Comparison of ENCODE assay signal across 16 cellular contexts in the genomic region with DNA sequence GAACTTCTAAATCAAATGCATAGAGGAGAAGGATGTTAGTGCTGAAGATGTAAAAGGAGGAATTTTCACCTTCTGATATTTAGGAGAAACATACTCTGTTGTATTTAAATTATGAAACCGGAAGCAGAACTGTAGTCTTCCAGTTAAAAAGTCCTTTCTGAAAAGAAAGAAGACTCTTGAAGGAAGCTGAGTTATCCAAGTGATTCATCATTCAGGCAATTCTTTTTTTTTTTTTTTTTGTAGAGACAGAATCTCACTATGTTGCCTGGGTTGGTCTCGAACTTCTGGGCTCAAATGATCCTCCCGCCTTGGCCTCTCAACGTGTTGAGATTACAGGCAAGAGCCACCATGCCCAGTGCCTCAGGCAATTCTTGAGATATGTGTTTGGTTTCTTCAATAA.
DNase-seq lines count a peak whose midpoint lies in the region; ATAC-seq, FAIRE-seq and TF ChIP-seq lines count a peak whose summit lies in the region.
"Had no signal": no experiment of that assay in that cellular context is flagged by ENCODE, and none has a peak within 500 bp of the region (broad histone marks: within the 10 kb centered on the region; RNA-seq: fewer than 3 reads in every experiment).

No MANE protein-coding gene starts in this region.

- H3K27me3 Mint-ChIP-seq in HFFc6 (ENCODE audit: insufficient read depth) (peaks cover 2% of the 10 kb centered on the region; the same call in 1 of the 2 replicates), nephron (ENCODE audit: low read depth) (no peaks in the 10 kb centered on the region), type B pancreatic cell (no peaks in the 10 kb centered on the region)

- H3K36me3 Mint-ChIP-seq in HFFc6 (ENCODE audit: low read depth) (0 out of 2 replicates have a peak, but pooled peaks cover 4% of the 10 kb centered on the region), nephron (ENCODE audit: low read depth) (no peaks in the 10 kb centered on the region), type B pancreatic cell (peaks cover 3% of the 10 kb centered on the region)
- H3K36me3 Mint-ChIP-seq: CD4-positive, CD25-positive, alpha-beta regulatory T cell had no signal

- no peak for TF ChIP-seq POLR2A in HepG2 (IDR thresholded peaks at IDR 0.05; ENCODE audit: insufficient read depth in 1 of 2, low read depth in 2 of 2, low read length in 2 of 2)

- POLR2A ChIA-PET in HepG2 (lab: Yijun Ruan, JAX), result no interaction called here

- CTCF ChIA-PET in HepG2 (lab: Yijun Ruan, JAX; ENCODE audit: low intra/inter-chr PET ratio, low total read pairs), result no interaction called here

- intact Hi-C loops in ascending aorta (cut with DNase I) (no loop called here), HepG2 (cut with micrococcal nuclease; ENCODE audit: unreplicated experiment) (no loop called here)

- peaks cover 6 to 14% of the 10 kb centered on the region in 2 donors for H3K4me1 ChIP-seq in ascending aorta
- H3K4me1 ChIP-seq in HepG2 (ENCODE audit: insufficient read depth, low read length), result no peaks in the 10 kb centered on the region

- no peaks in the 10 kb centered on the region for H3K9me3 Mint-ChIP-seq in HFFc6
- H3K9me3 Mint-ChIP-seq in nephron, result no peaks in the 10 kb centered on the region
- H3K9me3 Mint-ChIP-seq in type B pancreatic cell, result no peaks in the 10 kb centered on the region
- H3K9me3 Mint-ChIP-seq: CD4-positive, CD25-positive, alpha-beta regulatory T cell; GM23338 had no signal

- H3K4me2 ChIP-seq in HepG2 (ENCODE audit: low read depth, low read length), result no peak overlapping the region
- H3K4me2 ChIP-seq: GM23338, PC-9 had no signal

- H3K9ac ChIP-seq in HepG2 (ENCODE audit: insufficient read depth, low read depth, low read length), result no peak overlapping the region

- no peak overlapping the region for H2AFZ ChIP-seq in HepG2 (ENCODE audit: low read length)
- H2AFZ ChIP-seq: GM23338, PC-9 had no signal

- H3K4me3 ChIP-seq in ascending aorta (no peak overlapping the region), HepG2 (replicated peaks in 1 of 3; ENCODE audit: insufficient read depth in 1 of 3, low read depth in 2 of 3, low read length in 3 of 3) (no peak overlapping the region)
- H3K4me3 ChIP-seq: GM23338, PC-9 had no signal

- no peak for DNase-seq in HFFc6
- DNase-seq in ascending aorta (ENCODE audit: low spot score in 2 of 2), result no peak
- DNase-seq in type B pancreatic cell (ENCODE audit: extremely low spot score, unreplicated experiment), result no peak
- DNase-seq in HepG2 (ENCODE audit: low spot score), result no peak
- no peak for DNase-seq in NCI-H146 (lab: John Stamatoyannopoulos, UW)
- no peak for DNase-seq in activated CD4-positive, alpha-beta T cell treated with anti-CD3 and anti-CD28 coated beads, Interleukin-2, amount 50 U/mL, for 48 hours
- DNase-seq: CD4-positive, CD25-positive, alpha-beta regulatory T cell; DMS53; NCI-H1436 treated with DMSO at 0.1 percent for 48 hours; NCI-H2081 treated with DMSO at 0.1 percent for 48 hours; NCI-H510A; NCI-H82 had no signal

- peak overlapping the region; percentile 72 for H3K4me3 Mint-ChIP-seq in HFFc6
- no peak overlapping the region for H3K4me3 Mint-ChIP-seq in nephron
- no peak overlapping the region for H3K4me3 Mint-ChIP-seq in type B pancreatic cell
- H3K4me3 Mint-ChIP-seq: B cell; CD4-positive, CD25-positive, alpha-beta regulatory T cell; GM23338 had no signal

- peak overlapping the region; percentile 91 for H3K27ac Mint-ChIP-seq in HFFc6
- H3K27ac Mint-ChIP-seq in nephron, result peak overlapping the region; percentile 93 to 95 (median 94)
- peak overlapping the region; percentile 56 for H3K27ac Mint-ChIP-seq in type B pancreatic cell
- H3K27ac Mint-ChIP-seq: B cell; CD4-positive, CD25-positive, alpha-beta regulatory T cell had no signal

- BruUV-seq in HepG2 (replicated peaks; lab: Mats Ljungman, UMichigan), result no TSS peak

- H3K36me3 ChIP-seq in ascending aorta (no peaks in the 10 kb centered on the region), HepG2 (replicated peaks in 1 of 2; ENCODE audit: control insufficient read depth in 1 of 2, insufficient read depth in 2 of 2, low read length in 2 of 2) (no peaks in the 10 kb centered on the region)

- ATAC-seq in HepG2, result no peak
- ATAC-seq: GM23338 had no signal

- WGBS in HepG2 (ENCODE audit: low lambda C conversion rate), result 90% methylated on average over 4 of the region's 4 CpGs

- FAIRE-seq in HepG2 (lab: Jason Lieb, UNC), result no peak

- no peak for TF ChIP-seq RAD21 in HepG2 (CRISPR knock-in tag; IDR thresholded peaks at IDR 0.05)

- in situ Hi-C loops in HepG2 (cut with HindIII; ENCODE audit: extremely low pct_ligation_motif_present, low pct_unique_long_range_greater_than_20kb), result no loop called here

- peaks cover 57% of the 10 kb centered on the region for H3K4me1 Mint-ChIP-seq in HFFc6 (ENCODE audit: low read depth)
- peaks cover 49% of the 10 kb centered on the region for H3K4me1 Mint-ChIP-seq in nephron
- H3K4me1 Mint-ChIP-seq in type B pancreatic cell (ENCODE audit: unreplicated experiment), result peaks cover 20% of the 10 kb centered on the region
- H3K4me1 Mint-ChIP-seq: B cell; CD4-positive, CD25-positive, alpha-beta regulatory T cell; GM23338 had no signal

- H3K27ac ChIP-seq in ascending aorta, result peak overlapping the region; percentile 36 to 78
- H3K27ac ChIP-seq in HepG2 (ENCODE audit: extremely low read length, insufficient read depth, low read length), result no peak overlapping the region
- H3K27ac ChIP-seq: PC-9 had no signal

- no peak for TF ChIP-seq EP300 in HepG2 (IDR thresholded peaks at IDR 0.05; ENCODE audit: low read depth in 2 of 2, low read length in 2 of 2)
- TF ChIP-seq EP300 in HepG2 (CRISPR knock-in tag; IDR thresholded peaks at IDR 0.05; ENCODE audit: borderline replicate concordance), result no peak

- no peaks in the 10 kb centered on the region for H3K79me2 ChIP-seq in HepG2 (ENCODE audit: insufficient read depth, low read length)

- no peaks in the 10 kb centered on the region for H3K27me3 ChIP-seq in ascending aorta
- no peaks in the 10 kb centered on the region for H3K27me3 ChIP-seq in HepG2 (ENCODE audit: control insufficient read depth in 1 of 2, insufficient read depth in 2 of 2, low read length in 2 of 2)

- H4K20me1 ChIP-seq in HepG2 (ENCODE audit: insufficient read depth, low read length), result no peaks in the 10 kb centered on the region

- no peak for TF ChIP-seq CTCF in HFFc6 (IDR thresholded peaks at IDR 0.05)
- no peak for TF ChIP-seq CTCF in ascending aorta (IDR thresholded peaks at IDR 0.05)
- TF ChIP-seq CTCF in nephron (IDR thresholded peaks at IDR 0.05; ENCODE audit: unreplicated experiment in 3 of 3), result no peak
- TF ChIP-seq CTCF in type B pancreatic cell (conservative IDR thresholded peaks at IDR 0.05), result no peak
- no peak for TF ChIP-seq CTCF in HepG2 (CRISPR knock-in tag; IDR thresholded peaks at IDR 0.05)

- H3K9me3 ChIP-seq in ascending aorta, result no peaks in the 10 kb centered on the region
- no peaks in the 10 kb centered on the region for H3K9me3 ChIP-seq in HepG2 (ENCODE audit: low read length)

TF ChIP-seq in HepG2, 621 proteins besides CTCF, POLR2A, EP300 and RAD21 (continues in another document):
- TF ChIP-seq KDM5A (IDR thresholded peaks at IDR 0.05; ENCODE audit: borderline replicate concordance, low read length) (no peak), HDAC1 (CRISPR knock-in tag; IDR thresholded peaks at IDR 0.05) (no peak)
- TF ChIP-seq, protein P1, sequence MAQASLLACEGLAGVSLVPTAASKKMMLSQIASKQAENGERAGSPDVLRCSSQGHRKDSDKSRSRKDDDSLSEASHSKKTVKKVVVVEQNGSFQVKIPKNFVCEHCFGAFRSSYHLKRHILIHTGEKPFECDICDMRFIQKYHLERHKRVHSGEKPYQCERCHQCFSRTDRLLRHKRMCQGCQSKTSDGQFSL (CRISPR knock-in tag; IDR thresholded peaks at IDR 0.05), result no peak
- TF ChIP-seq, protein P2, sequence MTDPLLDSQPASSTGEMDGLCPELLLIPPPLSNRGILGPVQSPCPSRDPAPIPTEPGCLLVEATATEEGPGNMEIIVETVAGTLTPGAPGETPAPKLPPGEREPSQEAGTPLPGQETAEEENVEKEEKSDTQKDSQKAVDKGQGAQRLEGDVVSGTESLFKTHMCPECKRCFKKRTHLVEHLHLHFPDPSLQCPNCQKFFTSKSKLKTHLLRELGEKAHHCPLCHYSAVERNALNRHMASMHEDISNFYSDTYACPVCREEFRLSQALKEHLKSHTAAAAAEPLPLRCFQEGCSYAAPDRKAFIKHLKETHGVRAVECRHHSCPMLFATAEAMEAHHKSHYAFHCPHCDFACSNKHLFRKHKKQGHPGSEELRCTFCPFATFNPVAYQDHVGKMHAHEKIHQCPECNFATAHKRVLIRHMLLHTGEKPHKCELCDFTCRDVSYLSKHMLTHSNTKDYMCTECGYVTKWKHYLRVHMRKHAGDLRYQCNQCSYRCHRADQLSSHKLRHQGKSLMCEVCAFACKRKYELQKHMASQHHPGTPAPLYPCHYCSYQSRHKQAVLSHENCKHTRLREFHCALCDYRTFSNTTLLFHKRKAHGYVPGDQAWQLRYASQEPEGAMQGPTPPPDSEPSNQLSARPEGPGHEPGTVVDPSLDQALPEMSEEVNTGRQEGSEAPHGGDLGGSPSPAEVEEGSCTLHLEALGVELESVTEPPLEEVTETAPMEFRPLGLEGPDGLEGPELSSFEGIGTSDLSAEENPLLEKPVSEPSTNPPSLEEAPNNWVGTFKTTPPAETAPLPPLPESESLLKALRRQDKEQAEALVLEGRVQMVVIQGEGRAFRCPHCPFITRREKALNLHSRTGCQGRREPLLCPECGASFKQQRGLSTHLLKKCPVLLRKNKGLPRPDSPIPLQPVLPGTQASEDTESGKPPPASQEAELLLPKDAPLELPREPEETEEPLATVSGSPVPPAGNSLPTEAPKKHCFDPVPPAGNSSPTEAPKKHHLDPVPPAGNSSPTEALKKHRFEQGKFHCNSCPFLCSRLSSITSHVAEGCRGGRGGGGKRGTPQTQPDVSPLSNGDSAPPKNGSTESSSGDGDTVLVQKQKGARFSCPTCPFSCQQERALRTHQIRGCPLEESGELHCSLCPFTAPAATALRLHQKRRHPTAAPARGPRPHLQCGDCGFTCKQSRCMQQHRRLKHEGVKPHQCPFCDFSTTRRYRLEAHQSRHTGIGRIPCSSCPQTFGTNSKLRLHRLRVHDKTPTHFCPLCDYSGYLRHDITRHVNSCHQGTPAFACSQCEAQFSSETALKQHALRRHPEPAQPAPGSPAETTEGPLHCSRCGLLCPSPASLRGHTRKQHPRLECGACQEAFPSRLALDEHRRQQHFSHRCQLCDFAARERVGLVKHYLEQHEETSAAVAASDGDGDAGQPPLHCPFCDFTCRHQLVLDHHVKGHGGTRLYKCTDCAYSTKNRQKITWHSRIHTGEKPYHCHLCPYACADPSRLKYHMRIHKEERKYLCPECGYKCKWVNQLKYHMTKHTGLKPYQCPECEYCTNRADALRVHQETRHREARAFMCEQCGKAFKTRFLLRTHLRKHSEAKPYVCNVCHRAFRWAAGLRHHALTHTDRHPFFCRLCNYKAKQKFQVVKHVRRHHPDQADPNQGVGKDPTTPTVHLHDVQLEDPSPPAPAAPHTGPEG (CRISPR knock-in tag; IDR thresholded peaks at IDR 0.05), result no peak
